Comparison of ENCODE assay signal across 14 cellular contexts in genomic region chr2:241321911-241322310, GRCh38. TPM values are rescaled to one million over a fixed set of nuclear protein-coding genes. Genes with fewer than 3 reads are reported as not detected.
DNase-seq lines count a peak whose midpoint lies in the region; ATAC-seq, FAIRE-seq and TF ChIP-seq lines count a peak whose summit lies in the region.
"Had no signal": no experiment of that assay in that cellular context is flagged by ENCODE, and none has a peak within 500 bp of the region (broad histone marks: within the 10 kb centered on the region; RNA-seq: fewer than 3 reads in every experiment).

No MANE protein-coding gene starts in this region.

- TF ChIP-seq POLR2A in endothelial cell of umbilical vein (IDR thresholded peaks at IDR 0.05; ENCODE audit: low read depth, low read length): no peak

- H3K36me3 Mint-ChIP-seq in activated CD4-positive, alpha-beta memory T cell treated with anti-CD3 and anti-CD28 coated beads for 36 hours: peaks cover 45% of the 10 kb centered on the region
- peaks cover 70% of the 10 kb centered on the region for H3K36me3 Mint-ChIP-seq in activated CD4-positive, alpha-beta memory T cell treated with anti-CD3 and anti-CD28 coated beads, Interleukin-2, amount 10 ng/mL, durations not matched to agents 7 days and 5 days (ENCODE audit: low read depth)
- peaks cover 39% of the 10 kb centered on the region for H3K36me3 Mint-ChIP-seq in effector memory CD8-positive, alpha-beta T cell (ENCODE audit: insufficient read depth)

- H3K9me1 ChIP-seq in endothelial cell of umbilical vein (replicated peaks; ENCODE audit: control insufficient read depth, extremely low read depth, insufficient read depth, low read length): no peaks in the 10 kb centered on the region

- POLR2A ChIA-PET in activated CD4-positive, alpha-beta memory T cell treated with anti-CD3 and anti-CD28 coated beads for 36 hours (lab: Charles Lee): no interaction called here
- POLR2A ChIA-PET in activated CD4-positive, alpha-beta memory T cell treated with anti-CD3 and anti-CD28 coated beads, Interleukin-2, amount 10 ng/mL, durations not matched to agents 7 days and 5 days (lab: Charles Lee): interaction anchor here (0.6 to 0.8 kb wide), 2 partner anchors 8 to 11 kb away, joined by 3 read pairs; no protein-coding TSS in a partner anchor
- POLR2A ChIA-PET in OCI-LY7 (lab: Charles Lee) (no interaction called here), endothelial cell of umbilical vein (lab: Charles Lee) (interaction anchor here (0.5 kb wide), 1 partner anchor 21 kb away, joined by 3 read pairs; no protein-coding TSS in a partner anchor)

- peaks cover 62% of the 10 kb centered on the region for H4K20me1 ChIP-seq in OCI-LY7 (ENCODE audit: insufficient read depth, low read length)
- peaks cover 13% of the 10 kb centered on the region for H4K20me1 ChIP-seq in endothelial cell of umbilical vein (replicated peaks; ENCODE audit: control insufficient read depth, extremely low read depth, insufficient read depth, low read length)

- H3K4me2 ChIP-seq in OCI-LY7 (ENCODE audit: low read length) (peak overlapping the region; percentile 86), endothelial cell of umbilical vein (ENCODE audit: insufficient read depth, low read length) (peak overlapping the region; percentile 74), skeletal muscle satellite cell (ENCODE audit: low read length) (peak overlapping the region; percentile 60)

- H3K9ac ChIP-seq in endothelial cell of umbilical vein (replicated peaks; ENCODE audit: extremely low read depth, insufficient read depth, low read length): no peak overlapping the region
- H3K9ac ChIP-seq in skeletal muscle satellite cell (ENCODE audit: low read depth, low read length): no peak overlapping the region

- H2AFZ ChIP-seq in OCI-LY7 (ENCODE audit: low read length): no peak overlapping the region
- no peak overlapping the region for H2AFZ ChIP-seq in endothelial cell of umbilical vein (ENCODE audit: low read depth, low read length)

- peaks cover 89% of the 10 kb centered on the region for H3K36me3 ChIP-seq in OCI-LY7 (ENCODE audit: insufficient read depth, low read length)
- H3K36me3 ChIP-seq in endothelial cell of umbilical vein (ENCODE audit: control insufficient read depth in 2 of 2, extremely low read depth in 1 of 2, insufficient read depth in 2 of 2, low read length in 2 of 2): peaks cover 9 to 11% of the 10 kb centered on the region in 2 experiments
- peaks cover 35% of the 10 kb centered on the region for H3K36me3 ChIP-seq in skeletal muscle satellite cell (ENCODE audit: insufficient read depth, low read length)

- BruUV-seq in OCI-LY7 (replicated peaks; lab: Mats Ljungman, UMichigan): no TSS peak
- no TSS peak for BruUV-seq in endothelial cell of umbilical vein (replicated peaks; lab: Mats Ljungman, UMichigan)

- no peak overlapping the region for H3K4me3 ChIP-seq in OCI-LY7 (ENCODE audit: low read depth, low read length, poor library complexity, severe bottlenecking)
- H3K4me3 ChIP-seq in endothelial cell of umbilical vein (replicated peaks in 1 of 3; ENCODE audit: insufficient read depth in 1 of 3, low read depth in 1 of 3, low read length in 3 of 3): peak overlapping the region in 1 of 3 experiments; percentile 4
- no peak overlapping the region for H3K4me3 ChIP-seq in skeletal muscle satellite cell (ENCODE audit: low read length)
- H3K4me3 ChIP-seq: lower lobe of right lung, SJSA1 had no signal

- no peaks in the 10 kb centered on the region for H3K9me3 Mint-ChIP-seq in activated CD4-positive, alpha-beta memory T cell treated with anti-CD3 and anti-CD28 coated beads for 36 hours
- H3K9me3 Mint-ChIP-seq in activated CD4-positive, alpha-beta memory T cell treated with anti-CD3 and anti-CD28 coated beads, Interleukin-2, amount 10 ng/mL, durations not matched to agents 7 days and 5 days: no peaks in the 10 kb centered on the region
- no peaks in the 10 kb centered on the region for H3K9me3 Mint-ChIP-seq in effector memory CD8-positive, alpha-beta T cell
- H3K9me3 Mint-ChIP-seq: stimulated activated naive CD8-positive, alpha-beta T cell treated with anti-CD3 and anti-CD28 coated beads, Interleukin-15, amount 100 ng/mL, for 72 hours had no signal

- H3K9me3 ChIP-seq in OCI-LY7 (ENCODE audit: low read length) (no peaks in the 10 kb centered on the region), endothelial cell of umbilical vein (replicated peaks; ENCODE audit: control insufficient read depth, insufficient read depth, low read length) (no peaks in the 10 kb centered on the region), skeletal muscle satellite cell (replicated peaks; ENCODE audit: low read length) (no peaks in the 10 kb centered on the region)
- H3K9me3 ChIP-seq: lower lobe of right lung, SJSA1 had no signal

- no peak overlapping the region for H3K4me3 Mint-ChIP-seq in activated CD4-positive, alpha-beta memory T cell treated with anti-CD3 and anti-CD28 coated beads for 36 hours
- no peak overlapping the region for H3K4me3 Mint-ChIP-seq in activated CD4-positive, alpha-beta memory T cell treated with anti-CD3 and anti-CD28 coated beads, Interleukin-2, amount 10 ng/mL, durations not matched to agents 7 days and 5 days
- peak overlapping the region in 1 of 2 donors; percentile 6 for H3K4me3 Mint-ChIP-seq in effector memory CD8-positive, alpha-beta T cell

- TF ChIP-seq CTCF in OCI-LY7 (conservative IDR thresholded peaks at IDR 0.05; ENCODE audit: low read length): no peak
- no peak for TF ChIP-seq CTCF in endothelial cell of umbilical vein (IDR thresholded peaks at IDR 0.05; ENCODE audit: extremely low read depth in 1 of 2, insufficient read depth in 1 of 2, low read depth in 1 of 2, low read length in 2 of 2)

- no peaks in the 10 kb centered on the region for H3K9me2 ChIP-seq in OCI-LY7 (ENCODE audit: insufficient read depth, low read length)

- peaks cover 71% of the 10 kb centered on the region for H3K4me1 Mint-ChIP-seq in activated CD4-positive, alpha-beta memory T cell treated with anti-CD3 and anti-CD28 coated beads for 36 hours (ENCODE audit: low read depth)
- peaks cover 70% of the 10 kb centered on the region for H3K4me1 Mint-ChIP-seq in activated CD4-positive, alpha-beta memory T cell treated with anti-CD3 and anti-CD28 coated beads, Interleukin-2, amount 10 ng/mL, durations not matched to agents 7 days and 5 days
- peaks cover 51 to 68% of the 10 kb centered on the region in 2 donors for H3K4me1 Mint-ChIP-seq in effector memory CD8-positive, alpha-beta T cell (ENCODE audit: low read depth in 2 of 2)

- H3K27ac ChIP-seq in OCI-LY7 (ENCODE audit: low read depth, low read length, poor library complexity, severe bottlenecking) (no peak overlapping the region), endothelial cell of umbilical vein (ENCODE audit: insufficient read depth, low read depth, low read length) (no peak overlapping the region)
- H3K27ac ChIP-seq: lower lobe of right lung, SJSA1 had no signal

- no peak for ATAC-seq in effector memory CD8-positive, alpha-beta T cell (replicated peaks)
- no peak for ATAC-seq in HG03045 (IDR thresholded peaks at IDR 0.05; ENCODE audit: unreplicated experiment)
- ATAC-seq: esophagus mucosa; HCT116; lower lobe of right lung; stimulated activated naive CD8-positive, alpha-beta T cell treated with anti-CD3 and anti-CD28 coated beads, Interleukin-15, amount 100 ng/mL, for 72 hours had no signal

- CTCF ChIA-PET in activated CD4-positive, alpha-beta memory T cell treated with anti-CD3 and anti-CD28 coated beads for 36 hours (lab: Charles Lee): no interaction called here
- CTCF ChIA-PET in activated CD4-positive, alpha-beta memory T cell treated with anti-CD3 and anti-CD28 coated beads, Interleukin-2, amount 10 ng/mL, durations not matched to agents 7 days and 5 days (lab: Charles Lee): no interaction called here
- CTCF ChIA-PET in OCI-LY7 (lab: Charles Lee; ENCODE audit: unreplicated experiment): no interaction called here
- CTCF ChIA-PET in endothelial cell of umbilical vein (lab: Charles Lee): no interaction called here

- H3K4me1 ChIP-seq in OCI-LY7 (ENCODE audit: insufficient read depth, low read length, poor library complexity, severe bottlenecking) (peaks cover 79% of the 10 kb centered on the region), endothelial cell of umbilical vein (ENCODE audit: control insufficient read depth, extremely low read depth, insufficient read depth, low read length) (peaks cover 50% of the 10 kb centered on the region), skeletal muscle satellite cell (ENCODE audit: control insufficient read depth, insufficient read depth, low read length) (peaks cover 57% of the 10 kb centered on the region)

- H3K79me2 ChIP-seq in OCI-LY7 (ENCODE audit: insufficient read depth, low read depth, low read length) (peaks cover 93% of the 10 kb centered on the region), endothelial cell of umbilical vein (ENCODE audit: control insufficient read depth, insufficient read depth, low read length) (peaks cover 97% of the 10 kb centered on the region)

- peak overlapping the region; percentile 34 for H3K27ac Mint-ChIP-seq in activated CD4-positive, alpha-beta memory T cell treated with anti-CD3 and anti-CD28 coated beads for 36 hours
- no peak overlapping the region for H3K27ac Mint-ChIP-seq in activated CD4-positive, alpha-beta memory T cell treated with anti-CD3 and anti-CD28 coated beads, Interleukin-2, amount 10 ng/mL, durations not matched to agents 7 days and 5 days
- peak overlapping the region in 1 of 2 donors; percentile 21 for H3K27ac Mint-ChIP-seq in effector memory CD8-positive, alpha-beta T cell
- H3K27ac Mint-ChIP-seq: stimulated activated naive CD8-positive, alpha-beta T cell treated with anti-CD3 and anti-CD28 coated beads, Interleukin-15, amount 100 ng/mL, for 72 hours had no signal

- dilution Hi-C loops in endothelial cell of umbilical vein (cut with MboI; ENCODE audit: extremely low pct_ligation_motif_present, low sequenced_read_pairs): no loop called here

- intact Hi-C loops in activated CD4-positive, alpha-beta memory T cell treated with anti-CD3 and anti-CD28 coated beads for 36 hours (cut with micrococcal nuclease): no loop called here
- intact Hi-C loops in OCI-LY7 (cut with micrococcal nuclease; ENCODE audit: unreplicated experiment) (no loop called here), endothelial cell of umbilical vein (cut with micrococcal nuclease) (no loop called here)

- no peaks in the 10 kb centered on the region for H3K27me3 Mint-ChIP-seq in activated CD4-positive, alpha-beta memory T cell treated with anti-CD3 and anti-CD28 coated beads for 36 hours
- H3K27me3 Mint-ChIP-seq in activated CD4-positive, alpha-beta memory T cell treated with anti-CD3 and anti-CD28 coated beads, Interleukin-2, amount 10 ng/mL, durations not matched to agents 7 days and 5 days: no peaks in the 10 kb centered on the region
- H3K27me3 Mint-ChIP-seq in effector memory CD8-positive, alpha-beta T cell: no peaks in the 10 kb centered on the region
- H3K27me3 Mint-ChIP-seq: stimulated activated naive CD8-positive, alpha-beta T cell treated with anti-CD3 and anti-CD28 coated beads, Interleukin-15, amount 100 ng/mL, for 72 hours had no signal

- no peak for DNase-seq in activated CD4-positive, alpha-beta memory T cell treated with anti-CD3 and anti-CD28 coated beads for 36 hours
- DNase-seq in activated CD4-positive, alpha-beta memory T cell treated with anti-CD3 and anti-CD28 coated beads, Interleukin-2, amount 10 ng/mL, durations not matched to agents 7 days and 5 days: no peak
- DNase-seq in OCI-LY7 (ENCODE audit: low spot score): no peak
- DNase-seq in endothelial cell of umbilical vein (ENCODE audit: low read depth, low spot score): peak; percentile 23
- DNase-seq in effector memory CD8-positive, alpha-beta T cell: no peak
- DNase-seq in EL: no peak
- DNase-seq: lower lobe of right lung; stimulated activated naive CD8-positive, alpha-beta T cell treated with anti-CD3 and anti-CD28 coated beads, Interleukin-15, amount 100 ng/mL, for 72 hours had no signal

- no peaks in the 10 kb centered on the region for H3K27me3 ChIP-seq in endothelial cell of umbilical vein (ENCODE audit: control insufficient read depth in 2 of 2, insufficient read depth in 2 of 2, low read length in 2 of 2)
- no peaks in the 10 kb centered on the region for H3K27me3 ChIP-seq in skeletal muscle satellite cell (ENCODE audit: control insufficient read depth, insufficient read depth, low read length)
- H3K27me3 ChIP-seq: SJSA1 had no signal

- no peak for FAIRE-seq in endothelial cell of umbilical vein (lab: Jason Lieb, UNC)
- FAIRE-seq: A204.1 had no signal

RNA-seq across cellular contexts. Expression of gene SEPTIN2, which starts 6.2 kb away (rescaled TPM):
- total RNA-seq in activated CD4-positive, alpha-beta memory T cell treated with anti-CD3 and anti-CD28 coated beads for 36 hours: 100 to 1,000 TPM; 255 to 261 TPM
- total RNA-seq in activated CD4-positive, alpha-beta memory T cell treated with anti-CD3 and anti-CD28 coated beads, Interleukin-2, amount 10 ng/mL, durations not matched to agents 7 days and 5 days: 100 to 1,000 TPM; 282 to 290 TPM
- total RNA-seq in OCI-LY7 (2014; rRNA removed; shearing (Covaris generic)): 198 and 222 TPM in 2 replicates
- total RNA-seq in OCI-LY7 (2022): 275 and 301 TPM in 2 replicates
- 427 and 444 TPM in 2 replicates for total RNA-seq in endothelial cell of umbilical vein
- polyA plus RNA-seq in endothelial cell of umbilical vein: 475 and 512 TPM in 2 replicates
- polyA plus RNA-seq in endothelial cell of umbilical vein (2011; cell fraction: cytosol; rRNA removed): 283 and 310 TPM in 2 replicates
- 541 and 691 TPM in 2 replicates for polyA plus RNA-seq in endothelial cell of umbilical vein (2011; cell fraction: nucleus; rRNA removed)
- 452 and 507 TPM in 2 replicates for polyA plus RNA-seq in endothelial cell of umbilical vein (2012)
- 956 and 1,008 TPM in 2 replicates for polyA minus RNA-seq in endothelial cell of umbilical vein
- polyA minus RNA-seq in endothelial cell of umbilical vein (2011; cell fraction: cytosol; rRNA and poly(A)+ RNA removed): 118 TPM
- polyA minus RNA-seq in endothelial cell of umbilical vein (2011; cell fraction: nucleus; rRNA and poly(A)+ RNA removed): 304 and 428 TPM in 2 replicates
- 332 and 344 TPM in 2 replicates for total RNA-seq in skeletal muscle satellite cell (2012; rRNA removed)

RNA-seq across cellular contexts. Expression of gene HDLBP, which starts 6.4 kb away (rescaled TPM):
- total RNA-seq in activated CD4-positive, alpha-beta memory T cell treated with anti-CD3 and anti-CD28 coated beads for 36 hours: 100 to 1,000 TPM; 243 to 251 TPM
- 100 to 1,000 TPM; 190 to 193 TPM for total RNA-seq in activated CD4-positive, alpha-beta memory T cell treated with anti-CD3 and anti-CD28 coated beads, Interleukin-2, amount 10 ng/mL, durations not matched to agents 7 days and 5 days
- 155 and 176 TPM in 2 replicates for total RNA-seq in OCI-LY7 (2014; rRNA removed; shearing (Covaris generic))
- total RNA-seq in OCI-LY7 (2022) (148 and 170 TPM in 2 replicates), endothelial cell of umbilical vein (554 and 569 TPM in 2 replicates)
- polyA plus RNA-seq in endothelial cell of umbilical vein: 294 and 379 TPM in 2 replicates
- polyA plus RNA-seq in endothelial cell of umbilical vein (2011; cell fraction: cytosol; rRNA removed): 372 and 446 TPM in 2 replicates
- 811 and 873 TPM in 2 replicates for polyA plus RNA-seq in endothelial cell of umbilical vein (2011; cell fraction: nucleus; rRNA removed)
- polyA plus RNA-seq in endothelial cell of umbilical vein (2012): 477 and 535 TPM in 2 replicates
- 540 and 558 TPM in 2 replicates for polyA minus RNA-seq in endothelial cell of umbilical vein
- 181 TPM for polyA minus RNA-seq in endothelial cell of umbilical vein (2011; cell fraction: cytosol; rRNA and poly(A)+ RNA removed)
- 353 and 427 TPM in 2 replicates for polyA minus RNA-seq in endothelial cell of umbilical vein (2011; cell fraction: nucleus; rRNA and poly(A)+ RNA removed)
- 755 and 778 TPM in 2 replicates for total RNA-seq in skeletal muscle satellite cell (2012; rRNA removed)

RNA-seq across cellular contexts. Expression of gene FARP2, which starts 34.2 kb away (rescaled TPM):
- 10 to 100 TPM; 25.1 to 29.5 TPM for total RNA-seq in activated CD4-positive, alpha-beta memory T cell treated with anti-CD3 and anti-CD28 coated beads for 36 hours
- total RNA-seq in activated CD4-positive, alpha-beta memory T cell treated with anti-CD3 and anti-CD28 coated beads, Interleukin-2, amount 10 ng/mL, durations not matched to agents 7 days and 5 days: 10 to 100 TPM; 14.1 to 15.0 TPM
- total RNA-seq in OCI-LY7 (2014; rRNA removed; shearing (Covaris generic)): 23.2 and 33.6 TPM in 2 replicates
- total RNA-seq in OCI-LY7 (2022): 47.9 and 52.7 TPM in 2 replicates
- total RNA-seq in endothelial cell of umbilical vein: 40.6 and 45.3 TPM in 2 replicates
- 15.3 and 17.9 TPM in 2 replicates for polyA plus RNA-seq in endothelial cell of umbilical vein
- polyA plus RNA-seq in endothelial cell of umbilical vein (2011; cell fraction: cytosol; rRNA removed): 13.9 and 15.9 TPM in 2 replicates
- 41.7 and 49.8 TPM in 2 replicates for polyA plus RNA-seq in endothelial cell of umbilical vein (2011; cell fraction: nucleus; rRNA removed)
- 29.4 and 36.7 TPM in 2 replicates for polyA plus RNA-seq in endothelial cell of umbilical vein (2012)
- polyA minus RNA-seq in endothelial cell of umbilical vein: 62.7 and 67.7 TPM in 2 replicates
- polyA minus RNA-seq in endothelial cell of umbilical vein (2011; cell fraction: cytosol; rRNA and poly(A)+ RNA removed): 17.2 TPM
- polyA minus RNA-seq in endothelial cell of umbilical vein (2011; cell fraction: nucleus; rRNA and poly(A)+ RNA removed): 56.5 and 61.3 TPM in 2 replicates
- 35.4 and 40.6 TPM in 2 replicates for total RNA-seq in skeletal muscle satellite cell (2012; rRNA removed)

Comparison
In these comparisons a context has a peak if more than half of its experiments do, and no peak if none do; other contexts are left out.
1. POLR2A ChIA-PET loops: an anchor here in activated CD4-positive, alpha-beta memory T cell treated with anti-CD3 and anti-CD28 coated beads, Interleukin-2, amount 10 ng/mL, durations not matched to agents 7 days and 5 days (0.6 to 0.8 kb wide) and endothelial cell of umbilical vein (0.5 kb wide); none called in activated CD4-positive, alpha-beta memory T cell treated with anti-CD3 and anti-CD28 coated beads for 36 hours and OCI-LY7.